In genomic region chr17:82024859-82025258, GRCh38 we compare ENCODE assay signal across 1 cellular context.
TF ChIP-seq lines count a peak whose summit lies in the region.

No MANE protein-coding gene starts in this region.

TF ChIP-seq in HepG2, 621 proteins besides CTCF, POLR2A, EP300 and RAD21:
- TF ChIP-seq ZNF34 (CRISPR knock-in tag; IDR thresholded peaks at IDR 0.05; ENCODE audit: borderline replicate concordance) (no peak), FOXO1 (CRISPR knock-in tag; IDR thresholded peaks at IDR 0.05) (no peak), ZNF3 (CRISPR knock-in tag; IDR thresholded peaks at IDR 0.05) (no peak), ZBTB38 (CRISPR knock-in tag; IDR thresholded peaks at IDR 0.05) (0 out of 2 replicates have a peak, but pooled peaks have one; percentile 31), FOSL2 (CRISPR knock-in tag; IDR thresholded peaks at IDR 0.05) (no peak), KIAA2018 (CRISPR knock-in tag; IDR thresholded peaks at IDR 0.05; ENCODE audit: borderline replicate concordance) (no peak), MLLT10 (CRISPR knock-in tag; IDR thresholded peaks at IDR 0.05) (no peak), ZNF136 (CRISPR knock-in tag; IDR thresholded peaks at IDR 0.05; ENCODE audit: low read depth) (no peak), KDM5B (CRISPR knock-in tag; IDR thresholded peaks at IDR 0.05; ENCODE audit: borderline replicate concordance) (no peak), ZSCAN22 (CRISPR knock-in tag; IDR thresholded peaks at IDR 0.05) (0 out of 2 replicates have a peak, but pooled peaks have one; percentile 34), ZNF354B (CRISPR knock-in tag; IDR thresholded peaks at IDR 0.05) (no peak), ZNF781 (CRISPR knock-in tag; IDR thresholded peaks at IDR 0.05; ENCODE audit: borderline replicate concordance, not compliant biosample characterization) (no peak), ZNF33B (CRISPR knock-in tag; IDR thresholded peaks at IDR 0.05) (no peak), MATR3 (CRISPR knock-in tag; IDR thresholded peaks at IDR 0.05) (no peak), ZNF263 (CRISPR knock-in tag; IDR thresholded peaks at IDR 0.05) (no peak), CSRNP1 (CRISPR knock-in tag; IDR thresholded peaks at IDR 0.05) (no peak), ZBTB33 (CRISPR knock-in tag; IDR thresholded peaks at IDR 0.05) (peak; percentile 79), RBFOX2 (IDR thresholded peaks at IDR 0.05; ENCODE audit: low read depth, low read length) (peak; percentile 24; the same call in 1 of the 2 replicates), DDIT3 (CRISPR knock-in tag; IDR thresholded peaks at IDR 0.05) (no peak), KDM6A (CRISPR knock-in tag; IDR thresholded peaks at IDR 0.05; ENCODE audit: low read depth) (no peak), SRF (IDR thresholded peaks at IDR 0.05; ENCODE audit: low read depth, low read length) (no peak), ARNTL (CRISPR knock-in tag; IDR thresholded peaks at IDR 0.05) (no peak), HINFP (CRISPR knock-in tag; IDR thresholded peaks at IDR 0.05; ENCODE audit: low read depth) (no peak), RXRA (CRISPR knock-in tag; IDR thresholded peaks at IDR 0.05) (no peak), SIX1 (CRISPR knock-in tag; IDR thresholded peaks at IDR 0.05; ENCODE audit: borderline replicate concordance) (no peak), TRIM22 (IDR thresholded peaks at IDR 0.05) (no peak), RFX1 (IDR thresholded peaks at IDR 0.05) (no peak), ZNF839 (CRISPR knock-in tag; IDR thresholded peaks at IDR 0.05; ENCODE audit: borderline replicate concordance) (no peak), CENPBD1 (CRISPR knock-in tag; IDR thresholded peaks at IDR 0.05; ENCODE audit: borderline replicate concordance, low read depth) (no peak), ZNF574 (CRISPR knock-in tag; IDR thresholded peaks at IDR 0.05) (no peak), ZBTB42 (CRISPR knock-in tag; IDR thresholded peaks at IDR 0.05) (no peak), SMAD1 (CRISPR knock-in tag; IDR thresholded peaks at IDR 0.05; ENCODE audit: borderline replicate concordance, low read depth) (no peak), AGO2 (optimal IDR thresholded peaks at IDR 0.05; ENCODE audit: low read depth, low read length) (peak; percentile 72), NR2F2 (IDR thresholded peaks at IDR 0.05; ENCODE audit: borderline replicate concordance, low read depth) (no peak), ZBTB7B (CRISPR knock-in tag; IDR thresholded peaks at IDR 0.05) (no peak), ZNF605 (CRISPR knock-in tag; IDR thresholded peaks at IDR 0.05) (no peak), DPF2 (CRISPR knock-in tag; IDR thresholded peaks at IDR 0.05; ENCODE audit: borderline replicate concordance, low read depth) (no peak), ZSCAN9 (CRISPR knock-in tag; IDR thresholded peaks at IDR 0.05; ENCODE audit: borderline replicate concordance) (no peak), SP4 (CRISPR knock-in tag; IDR thresholded peaks at IDR 0.05) (0 out of 2 replicates have a peak, but pooled peaks have one; percentile 29)
